10 cellular contexts compared by ENCODE assay signal in the genomic region with DNA sequence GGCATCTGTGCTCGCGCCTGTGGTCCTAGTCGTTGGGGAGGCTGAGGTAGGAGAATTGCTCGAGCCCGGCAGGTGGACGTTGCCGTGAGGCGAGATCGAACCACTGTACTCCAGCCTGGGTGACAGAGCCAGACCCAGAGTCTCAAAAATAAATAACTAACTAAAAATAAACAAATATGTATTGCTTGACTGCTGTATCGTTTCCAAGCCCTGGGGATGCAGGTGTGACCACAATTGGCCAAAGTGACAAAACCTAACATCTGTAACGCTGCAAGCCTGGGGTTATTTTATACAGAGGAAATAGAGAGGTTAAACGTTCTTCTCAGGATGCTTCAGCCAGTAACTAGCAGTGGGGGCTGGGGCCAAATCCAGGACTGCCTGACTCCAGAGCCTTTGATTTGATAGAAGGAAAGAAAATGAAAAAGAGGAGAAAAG. TPM values are rescaled to one million over a fixed set of nuclear protein-coding genes. Genes with fewer than 3 reads are reported as not detected.
DNase-seq lines count a peak whose midpoint lies in the region; ATAC-seq and TF ChIP-seq lines count a peak whose summit lies in the region.
"Had no signal": no experiment of that assay in that cellular context is flagged by ENCODE, and none has a peak within 500 bp of the region (broad histone marks: within the 10 kb centered on the region; RNA-seq: fewer than 3 reads in every experiment).

No MANE protein-coding gene starts in this region.

- DNase-seq in GM13977 (ENCODE audit: low spot score): peak; percentile 50
- DNase-seq in RPMI8226: peak; percentile 70
- DNase-seq in BE2C: no peak
- no peak for DNase-seq in cardiac septum (ENCODE audit: low spot score)
- DNase-seq in NCI-H1436 (lab: John Stamatoyannopoulos, UW): no peak
- DNase-seq: activated CD4-positive, CD25-positive, alpha-beta regulatory T cell treated with anti-CD3 and anti-CD28 coated beads, Interleukin-2, amount 50 U/mL, for 72 hours; stimulated activated CD4-positive, alpha-beta T cell treated with anti-CD3 and anti-CD28 coated beads, Interleukin-4, amount 100 ng/mL, for 24 hours had no signal

- ATAC-seq in GM21723 (IDR thresholded peaks at IDR 0.05; ENCODE audit: unreplicated experiment) (peak; percentile 39), HG02870 (IDR thresholded peaks at IDR 0.05; ENCODE audit: unreplicated experiment) (no peak)

- H3K9me3 ChIP-seq in BE2C: no peaks in the 10 kb centered on the region

- intact Hi-C loops in cardiac septum (cut with DNase I): loop anchor here (5.0 kb wide), 1 partner anchor 170 kb away; no protein-coding TSS in a partner anchor

- H3K36me3 Mint-ChIP-seq in nephron (ENCODE audit: low read depth): peaks cover 29% of the 10 kb centered on the region

- H3K36me3 ChIP-seq in BE2C: peaks cover 26% of the 10 kb centered on the region

- H3K4me1 ChIP-seq in BE2C: no peaks in the 10 kb centered on the region

- no peak overlapping the region for H3K4me3 ChIP-seq in BE2C (ENCODE audit: low read depth, low read length)

- H3K27me3 Mint-ChIP-seq in nephron (ENCODE audit: low read depth): no peaks in the 10 kb centered on the region

- peaks cover 11% of the 10 kb centered on the region for H3K4me1 Mint-ChIP-seq in nephron

- peaks cover 2% of the 10 kb centered on the region for H3K9me3 Mint-ChIP-seq in nephron

- in situ Hi-C loops in GM13977 (cut with MboI; ENCODE audit: low pct_unique_long_range_greater_than_20kb, low sequenced_read_pairs, unreplicated experiment): loop anchor here (10.0 kb wide), 1 partner anchor 157 kb away; no protein-coding TSS in a partner anchor

- H3K27ac Mint-ChIP-seq in nephron: peak overlapping the region; percentile 78 to 88 (median 83)

- H3K4me3 Mint-ChIP-seq in nephron: peak overlapping the region; percentile 73 to 85 (median 74)

- H3K27me3 ChIP-seq in BE2C: no peaks in the 10 kb centered on the region

- TF ChIP-seq CTCF in GM13977 (IDR thresholded peaks at IDR 0.05; ENCODE audit: extremely low read depth, insufficient read depth, missing control alignments) (no peak), nephron (IDR thresholded peaks at IDR 0.05; ENCODE audit: unreplicated experiment in 3 of 3) (no peak), BE2C (IDR thresholded peaks at IDR 0.05; ENCODE audit: low read depth, low read length) (no peak)

RNA-seq across cellular contexts. Expression of a gene that starts 1.9 kb away (rescaled TPM):
- 375 TPM for polyA plus RNA-seq in BE2C (2012; ENCODE audit: insufficient read depth, insufficient read length, low read depth)
- total RNA-seq in cardiac septum: 148 TPM

RNA-seq across cellular contexts. Expression of a gene that starts 45.0 kb away (rescaled TPM):
- 7.6 TPM for polyA plus RNA-seq in BE2C (2012; ENCODE audit: insufficient read depth, insufficient read length, low read depth)
- total RNA-seq in cardiac septum: 31.6 TPM

Comparison
In these comparisons a context has a peak if more than half of its experiments do, and no peak if none do; other contexts are left out.
1. DNase-seq: peak in GM13977 (single experiment) and RPMI8226 (single experiment); none in BE2C (single experiment), cardiac septum (single experiment) and NCI-H1436 (single experiment).